ENCODE assay signal across 16 cellular contexts in the genomic region with DNA sequence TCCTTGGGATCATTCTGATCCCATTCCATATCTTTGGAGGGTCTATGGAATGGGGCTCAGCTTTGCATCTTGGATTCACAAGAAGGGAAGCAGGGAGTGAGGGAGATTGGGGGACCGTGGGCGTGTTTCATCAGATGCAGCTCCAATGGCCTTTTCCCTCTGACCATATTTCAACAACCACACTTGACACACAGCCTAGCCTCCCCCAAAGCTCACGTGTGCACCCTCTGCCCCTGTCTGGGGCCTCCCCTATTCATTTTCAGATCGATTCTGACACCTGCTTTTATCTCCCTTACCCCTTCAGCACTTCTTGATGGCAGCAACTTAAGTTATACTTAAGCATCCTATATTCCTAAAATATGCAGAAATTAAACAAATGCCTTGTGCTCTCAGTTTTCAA.
DNase-seq lines count a peak whose midpoint lies in the region; ATAC-seq and TF ChIP-seq lines count a peak whose summit lies in the region.
"Had no signal": no experiment of that assay in that cellular context is flagged by ENCODE, and none has a peak within 500 bp of the region (broad histone marks: within the 10 kb centered on the region; RNA-seq: fewer than 3 reads in every experiment).

No MANE protein-coding gene starts in this region.

- H3K4me3 ChIP-seq in transverse colon, result no peak overlapping the region

- peak overlapping the region; percentile 3 to 65 for H3K27ac Mint-ChIP-seq in natural killer cell

- no peak for TF ChIP-seq POLR2A in transverse colon (IDR thresholded peaks at IDR 0.05)

- no peaks in the 10 kb centered on the region for H3K36me3 ChIP-seq in transverse colon
- H3K36me3 ChIP-seq: neutrophil had no signal

- TF ChIP-seq EP300 in transverse colon (IDR thresholded peaks at IDR 0.05; ENCODE audit: low read depth), result no peak

- no peaks in the 10 kb centered on the region for H3K9me3 ChIP-seq in transverse colon
- H3K9me3 ChIP-seq: neutrophil had no signal

- no peaks in the 10 kb centered on the region for H3K27me3 Mint-ChIP-seq in natural killer cell (ENCODE audit: low read depth in 2 of 2)

- H3K27me3 ChIP-seq in transverse colon, result no peaks in the 10 kb centered on the region
- H3K27me3 ChIP-seq: neutrophil had no signal

- H3K27ac ChIP-seq in transverse colon, result peak overlapping the region in 1 of 4 donors; percentile 5
- H3K27ac ChIP-seq: neutrophil had no signal

- H3K4me1 ChIP-seq in transverse colon, result peaks cover 0 to 32% (median 2%) of the 10 kb centered on the region in 4 donors

- H3K9me3 Mint-ChIP-seq in natural killer cell, result no peaks in the 10 kb centered on the region

- DNase-seq in natural killer cell, result no peak
- DNase-seq in DMS153 (lab: John Stamatoyannopoulos, UW), result no peak
- no peak for DNase-seq in stimulated activated CD4-positive, alpha-beta T cell treated with anti-CD3 and anti-CD28 coated beads, Interleukin-2, amount 100 ng/mL, for 24 hours
- no peak for DNase-seq in sciatic nerve (ENCODE audit: low spot score)
- DNase-seq in transverse colon, result no peak
- DNase-seq: activated CD8-positive, alpha-beta memory T cell treated with anti-CD3 and anti-CD28 coated beads for 24 hours; amniotic stem cell; Calu3; NCI-H1694; stimulated activated CD4-positive, alpha-beta T cell treated with anti-CD3 and anti-CD28 coated beads, Interleukin-12 subunit alpha, Interleukin-12 subunit beta, amount 100 ng/mL, for 4 hours; stimulated activated CD8-positive, alpha-beta memory T cell treated with anti-CD3 and anti-CD28 coated beads, Interleukin-4, amount 100 ng/mL, for 48 hours; SW 1271 had no signal

- in situ Hi-C loops in transverse colon (cut with MboI; ENCODE audit: low pct_ligation_motif_present in 1 of 4, low pct_unique_long_range_greater_than_20kb in 1 of 4, low sequenced_read_pairs in 3 of 4), result no loop called here

- TF ChIP-seq CTCF in natural killer cell (IDR thresholded peaks at IDR 0.05) (no peak), transverse colon (IDR thresholded peaks at IDR 0.05) (no peak)

- peak; percentile 50 for ATAC-seq in GM18867 (IDR thresholded peaks at IDR 0.05; ENCODE audit: unreplicated experiment)
- ATAC-seq in GM21515 (IDR thresholded peaks at IDR 0.05; ENCODE audit: unreplicated experiment), result peak; percentile 51
- ATAC-seq in HG03342 (IDR thresholded peaks at IDR 0.05; ENCODE audit: unreplicated experiment), result peak; percentile 53
- ATAC-seq in natural killer cell, result peak in 1 of 3 donors; percentile 32
- ATAC-seq in sciatic nerve, result no peak

- intact Hi-C loops in natural killer cell (cut with micrococcal nuclease) (no loop called here), sciatic nerve (cut with DNase I) (no loop called here), transverse colon (cut with DNase I; ENCODE audit: low total_unique reads) (no loop called here)

- H3K4me3 Mint-ChIP-seq in natural killer cell, result no peak overlapping the region

- no peaks in the 10 kb centered on the region for H3K36me3 Mint-ChIP-seq in natural killer cell

- 56 to 62% methylated on average over 4 of the region's 4 CpGs for WGBS in transverse colon (ENCODE audit: low coverage in 1 of 2), 2 donors

- H3K4me1 Mint-ChIP-seq in natural killer cell, result peaks cover 77 to 84% of the 10 kb centered on the region in 2 donors
